ENCODE assay signal across 28 cellular contexts in the genomic region with DNA sequence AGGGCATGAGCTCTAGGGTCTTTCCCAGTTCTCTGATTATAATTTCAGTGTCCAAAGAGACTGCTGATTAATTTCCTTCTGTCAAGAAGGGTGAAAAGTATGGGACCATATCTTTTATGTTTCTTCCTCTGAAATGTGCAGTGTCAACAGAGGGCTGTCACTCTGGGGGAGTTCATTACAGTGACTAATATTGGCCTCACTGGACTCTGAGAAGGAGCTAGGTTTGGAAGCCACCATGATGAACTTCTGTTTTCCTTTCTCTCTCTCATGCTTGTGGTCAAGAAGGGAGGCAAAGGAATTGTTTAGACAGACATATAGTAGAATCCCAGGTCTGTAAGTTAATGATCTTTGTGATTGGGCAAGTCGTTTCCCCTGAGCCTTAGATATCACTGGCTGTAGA. TPM values are rescaled to one million over a fixed set of nuclear protein-coding genes. Genes with fewer than 3 reads are reported as not detected.
"Had no signal": no experiment of that assay in that cellular context is flagged by ENCODE, and none has a peak within 500 bp of the region (broad histone marks: within the 10 kb centered on the region; RNA-seq: fewer than 3 reads in every experiment).

No MANE protein-coding gene starts in this region.

- H3K27me3 ChIP-seq: vagina had no signal

- ATAC-seq: activated CD8-positive, alpha-beta T cell treated with anti-CD3 and anti-CD28 coated beads, Interleukin-2, amount 10 ng/mL, durations not matched to agents 7 days and 5 days; activated naive CD4-positive, alpha-beta T cell treated with anti-CD3 and anti-CD28 coated beads, Interleukin-2, amount 50 U/mL, for 72 hours; esophagus mucosa; gastroesophageal sphincter; left cardiac atrium; mucosa of descending colon; sciatic nerve; stimulated activated naive B cell treated with anti-CD40 and anti-IgM and Interleukin-4, amounts not matched to agents 10 μg/mL and 1 μg/mL and 100 μg/mL, for 72 hours had no signal

- H3K4me3 ChIP-seq: gastroesophageal sphincter, mucosa of descending colon, smooth muscle cell, transverse colon, vagina had no signal

- DNase-seq: activated CD4-positive, alpha-beta T cell treated with anti-CD3 and anti-CD28 coated beads, Interleukin-2, amount 50 U/mL, for 1 hour; activated CD4-positive, CD25-positive, alpha-beta regulatory T cell treated with anti-CD3 and anti-CD28 coated beads, Interleukin-2, amount 50 U/mL, for 72 hours; activated CD8-positive, alpha-beta T cell treated with anti-CD3 and anti-CD28 coated beads, Interleukin-2, amount 10 ng/mL, durations not matched to agents 7 days and 5 days; activated T-cell treated with anti-CD3 and anti-CD28 coated beads, Interleukin-2, amount 50 U/mL, for 1 hour; aorta; central memory CD4-positive, alpha-beta T cell; effector memory CD4-positive, alpha-beta T cell; head of caudate nucleus; hypothalamus; left cardiac atrium; mesendoderm; mucosa of descending colon; occipital lobe; posterior cingulate gyrus; stimulated activated CD4-positive, alpha-beta T cell treated with anti-CD3 and anti-CD28 coated beads, Interleukin-15, amount 100 ng/mL, for 24 hours; stimulated activated CD4-positive, alpha-beta T cell treated with anti-CD3 and anti-CD28 coated beads, Interleukin-2, amount 100 ng/mL, for 48 hours; stimulated activated CD8-positive, alpha-beta memory T cell treated with anti-CD3 and anti-CD28 coated beads, Interleukin-4, amount 100 ng/mL, for 48 hours; stimulated activated naive B cell treated with anti-CD40 and anti-IgM and Interleukin-4, amounts not matched to agents 10 μg/mL and 1 μg/mL and 100 μg/mL, for 72 hours; T1000; transverse colon; WERI-Rb-1 had no signal

- H3K36me3 ChIP-seq: gastroesophageal sphincter, transverse colon, vagina, WERI-Rb-1 had no signal

- FAIRE-seq: endothelial cell of umbilical vein had no signal

- H3K27ac ChIP-seq: gastroesophageal sphincter, transverse colon, vagina, WERI-Rb-1 had no signal

- H3K4me2 ChIP-seq: smooth muscle cell had no signal

- H3K9me3 ChIP-seq: gastroesophageal sphincter, mucosa of descending colon, transverse colon, vagina had no signal

- H3K4me1 ChIP-seq: gastroesophageal sphincter, transverse colon, vagina had no signal

RNA-seq across cellular contexts. Expression of a gene that starts 41.8 kb away (rescaled TPM):
- total RNA-seq: activated CD8-positive, alpha-beta T cell treated with anti-CD3 and anti-CD28 coated beads, Interleukin-2, amount 10 ng/mL, durations not matched to agents 7 days and 5 days; activated naive CD4-positive, alpha-beta T cell treated with anti-CD3 and anti-CD28 coated beads, Interleukin-2, amount 50 U/mL, for 72 hours had no signal
